ENCODE assay signal across 15 cellular contexts in genomic region chr21:38208118-38208517, GRCh38. TPM values are rescaled to one million over a fixed set of nuclear protein-coding genes. Genes with fewer than 3 reads are reported as not detected.
"Had no signal": no experiment of that assay in that cellular context is flagged by ENCODE, and none has a peak within 500 bp of the region (broad histone marks: within the 10 kb centered on the region; RNA-seq: fewer than 3 reads in every experiment).

No MANE protein-coding gene starts in this region.

- H3K9me3 ChIP-seq: adrenal gland had no signal

- H3K4me1 Mint-ChIP-seq: activated CD4-positive, alpha-beta memory T cell treated with anti-CD3 and anti-CD28 coated beads, Interleukin-2, amount 10 ng/mL, durations not matched to agents 7 days and 5 days; naive B cell had no signal

- H3K27me3 ChIP-seq: left lung had no signal

- H3K4me3 ChIP-seq: adrenal gland, left lung, tibial artery had no signal

- H3K27ac Mint-ChIP-seq: activated CD4-positive, alpha-beta memory T cell treated with anti-CD3 and anti-CD28 coated beads, Interleukin-2, amount 10 ng/mL, durations not matched to agents 7 days and 5 days; naive B cell; T-helper 2 cell treated with Interferon-gamma antibody and Interleukin-4, amounts not matched to agents 5 μg/mL and 100 μg/mL, for 36 hours had no signal

- H3K4me1 ChIP-seq: adrenal gland, tibial artery had no signal

- H3K9me3 Mint-ChIP-seq: activated CD4-positive, alpha-beta memory T cell treated with anti-CD3 and anti-CD28 coated beads, Interleukin-2, amount 10 ng/mL, durations not matched to agents 7 days and 5 days; T-helper 2 cell treated with Interferon-gamma antibody and Interleukin-4, amounts not matched to agents 5 μg/mL and 100 μg/mL, for 36 hours had no signal

- H3K36me3 ChIP-seq: adrenal gland, left lung, tibial artery had no signal

- H3K27me3 Mint-ChIP-seq: activated CD4-positive, alpha-beta memory T cell treated with anti-CD3 and anti-CD28 coated beads, Interleukin-2, amount 10 ng/mL, durations not matched to agents 7 days and 5 days had no signal

- H3K4me3 Mint-ChIP-seq: activated CD4-positive, alpha-beta memory T cell treated with anti-CD3 and anti-CD28 coated beads, Interleukin-2, amount 10 ng/mL, durations not matched to agents 7 days and 5 days; naive B cell; T-helper 2 cell treated with Interferon-gamma antibody and Interleukin-4, amounts not matched to agents 5 μg/mL and 100 μg/mL, for 36 hours had no signal

- H3K27ac ChIP-seq: adrenal gland, left lung, tibial artery had no signal

- H3K36me3 Mint-ChIP-seq: naive B cell had no signal

- ATAC-seq: left lung had no signal

- FAIRE-seq: islet of Langerhans, urothelium cell line had no signal

- DNase-seq: activated CD4-positive, alpha-beta memory T cell treated with anti-CD3 and anti-CD28 coated beads, Interleukin-2, amount 10 ng/mL, durations not matched to agents 7 days and 5 days; activated CD4-positive, CD25-positive, alpha-beta regulatory T cell treated with anti-CD3 and anti-CD28 coated beads, Interleukin-2, amount 50 U/mL, for 72 hours; activated CD8-positive, alpha-beta memory T cell treated with anti-CD3 and anti-CD28 coated beads, Interleukin-2, amount 50 U/mL, for 48 hours; activated naive CD4-positive, alpha-beta T cell treated with Interleukin-2 at 50 U/mL for 16 hours; adrenal gland; left lung; mammary epithelial cell; naive B cell; retina; stimulated activated CD4-positive, alpha-beta T cell treated with anti-CD3 and anti-CD28 coated beads, Interleukin-4, amount 100 ng/mL, for 1 hour; stimulated activated naive CD4-positive, alpha-beta T cell; tibial artery had no signal

RNA-seq across cellular contexts. Expression of gene KCNJ15, which starts 48.7 kb away (rescaled TPM):
- total RNA-seq: activated CD4-positive, alpha-beta memory T cell treated with anti-CD3 and anti-CD28 coated beads, Interleukin-2, amount 10 ng/mL, durations not matched to agents 7 days and 5 days had no signal
